8 cellular contexts compared by ENCODE assay signal in genomic region chr7:155763721-155764431, GRCh38. TPM values are rescaled to one million over a fixed set of nuclear protein-coding genes. Genes with fewer than 3 reads are reported as not detected.
DNase-seq lines count a peak whose midpoint lies in the region; ATAC-seq and TF ChIP-seq lines count a peak whose summit lies in the region.

No MANE protein-coding gene starts in this region.

- H3K27me3 Mint-ChIP-seq in central memory CD8-positive, alpha-beta T cell: no peaks in the 10 kb centered on the region

- H3K4me1 ChIP-seq in BLaER1 (peaks cover 90% of the 10 kb centered on the region), sigmoid colon (peaks cover 0 to 32% (median 7%) of the 10 kb centered on the region in 4 donors), vagina (peaks cover 18% of the 10 kb centered on the region)

- peak overlapping the region; percentile 92 for H3K4me2 ChIP-seq in BLaER1

- H3K9me3 Mint-ChIP-seq in central memory CD8-positive, alpha-beta T cell: no peaks in the 10 kb centered on the region

- peak overlapping the region; percentile 87 for H3K27ac ChIP-seq in BLaER1
- H3K27ac ChIP-seq in sigmoid colon: peak overlapping the region in 3 of 4 donors; percentile 49 to 60 (median 56)
- H3K27ac ChIP-seq in vagina: no peak overlapping the region

- peak; percentile 81 for ATAC-seq in central memory CD8-positive, alpha-beta T cell (replicated peaks; ENCODE audit: extremely low read depth, poor library complexity, severe bottlenecking)

- H3K4me3 Mint-ChIP-seq in central memory CD8-positive, alpha-beta T cell: peak overlapping the region; percentile 67

- TF ChIP-seq POLR2A in sigmoid colon (IDR thresholded peaks at IDR 0.05): no peak
- TF ChIP-seq POLR2A in vagina (IDR thresholded peaks at IDR 0.05): no peak

- 47 to 88% methylated on average over 27 of the region's 27 CpGs for WGBS in sigmoid colon, 2 donors

- peaks cover 69% of the 10 kb centered on the region for H4K20me1 ChIP-seq in BLaER1

- peaks cover 52% of the 10 kb centered on the region for H3K4me1 Mint-ChIP-seq in central memory CD8-positive, alpha-beta T cell

- intact Hi-C loops in sigmoid colon (cut with DNase I): loop anchor here (10.0 kb wide), 2 partner anchors 119 to 839 kb away; partner anchors contain the start of gene RBM33
- intact Hi-C loops in vagina (cut with DNase I): no loop called here

- TF ChIP-seq EP300 in sigmoid colon (IDR thresholded peaks at IDR 0.05): no peak

- H3K4me3 ChIP-seq in BLaER1 (peak overlapping the region; percentile 53), H7 (ENCODE audit: insufficient read depth, low read depth, low read length) (no peak overlapping the region), sigmoid colon (no peak overlapping the region), vagina (no peak overlapping the region)

- H3K27ac Mint-ChIP-seq in central memory CD8-positive, alpha-beta T cell (ENCODE audit: low read depth): peak overlapping the region; percentile 76

- H3K9me3 ChIP-seq in BLaER1 (peaks cover 19% of the 10 kb centered on the region), sigmoid colon (no peaks in the 10 kb centered on the region), vagina (no peaks in the 10 kb centered on the region)

- H3K27me3 ChIP-seq in BLaER1 (no peaks in the 10 kb centered on the region), H7 (ENCODE audit: control insufficient read depth, insufficient read depth, low read length) (no peaks in the 10 kb centered on the region), sigmoid colon (no peaks in the 10 kb centered on the region), vagina (no peaks in the 10 kb centered on the region)

- peak; percentile 46 for DNase-seq in H7
- peak; percentile 32 for DNase-seq in T-helper 9 cell
- DNase-seq in central memory CD8-positive, alpha-beta T cell (ENCODE audit: low spot score in 2 of 2): peak; percentile 31 to 33
- no peak for DNase-seq in sigmoid colon
- DNase-seq in vagina (ENCODE audit: extremely low spot score in 2 of 2): no peak
- DNase-seq in dedifferentiated amniotic fluid mesenchymal stem cell (ENCODE audit: extremely low spot score): no peak
- DNase-seq in COLO668 (lab: John Stamatoyannopoulos, UW; ENCODE audit: unreplicated experiment): no peak

- TF ChIP-seq CTCF in sigmoid colon (IDR thresholded peaks at IDR 0.05): no peak
- TF ChIP-seq CTCF in vagina (IDR thresholded peaks at IDR 0.05): no peak

- H3K36me3 ChIP-seq in BLaER1 (peaks cover 57% of the 10 kb centered on the region), H7 (replicated peaks; ENCODE audit: control insufficient read depth, insufficient read depth, low read length) (peaks cover 8% of the 10 kb centered on the region), sigmoid colon (peaks cover 13 to 46% (median 29%) of the 10 kb centered on the region in 4 donors), vagina (peaks cover 0 to 39% of the 10 kb centered on the region in 2 donors)

- H3K36me3 Mint-ChIP-seq in central memory CD8-positive, alpha-beta T cell (ENCODE audit: insufficient read depth): peaks cover 27% of the 10 kb centered on the region

- H3K9ac ChIP-seq in BLaER1: peak overlapping the region; percentile 73

RNA-seq across cellular contexts. Expression of gene SHH, which starts 48.4 kb away (rescaled TPM):
- 1.5 and 4.6 TPM in 2 replicates for total RNA-seq in H7 (2014; rRNA removed; shearing (Covaris generic))
- total RNA-seq in sigmoid colon: not detected
- 1 to 10 TPM in 1 of 3 donors, under 1 TPM in 2; 0.46 to 1.8 (median 0.60) TPM for polyA plus RNA-seq in sigmoid colon
- total RNA-seq in vagina: 0.25 TPM

Comparison
In these comparisons a context has a peak if more than half of its experiments do, and no peak if none do; other contexts are left out.
1. DNase-seq: peak in H7 (single experiment), T-helper 9 cell (single experiment) and central memory CD8-positive, alpha-beta T cell (2 of 2); none in sigmoid colon (single experiment), vagina (0 of 2), dedifferentiated amniotic fluid mesenchymal stem cell (single experiment) and COLO668 (single experiment).